ENCODE assay signal across 8 cellular contexts in the genomic region with DNA sequence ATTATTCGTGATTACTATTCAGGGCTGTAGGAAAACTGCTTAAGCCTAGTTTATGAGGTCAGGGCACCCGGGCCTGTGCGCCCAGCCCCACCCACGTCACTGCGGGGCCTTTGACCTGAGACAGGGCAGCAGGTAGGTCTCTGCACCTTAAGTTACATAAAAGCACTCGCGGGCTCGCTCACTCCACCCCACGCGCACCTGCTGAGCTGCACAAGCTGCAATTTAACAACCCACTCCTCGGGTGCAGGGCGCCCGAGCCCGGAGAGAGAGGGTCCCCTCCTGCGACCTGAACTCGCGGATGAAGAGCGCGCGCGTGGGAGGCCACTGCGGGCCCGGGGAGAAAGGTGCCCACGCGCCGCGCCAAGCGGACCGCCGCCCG. TPM values are rescaled to one million over a fixed set of nuclear protein-coding genes. Genes with fewer than 3 reads are reported as not detected.
DNase-seq lines count a peak whose midpoint lies in the region; ATAC-seq and TF ChIP-seq lines count a peak whose summit lies in the region.

No MANE protein-coding gene starts in this region.

- TF ChIP-seq CTCF in astrocyte of the cerebellum (IDR thresholded peaks at IDR 0.05; ENCODE audit: low read depth, low read length, missing control alignments) = no peak
- no peak for TF ChIP-seq CTCF in lower lobe of right lung (IDR thresholded peaks at IDR 0.05)
- no peak for TF ChIP-seq CTCF in tibial nerve (IDR thresholded peaks at IDR 0.05)

- no peaks in the 10 kb centered on the region for H3K9me3 Mint-ChIP-seq in T-helper 1 cell treated with Interleukin-12 subunit alpha and Interleukin-12 subunit beta and Interleukin-4 antibody, amounts not matched to agents 30 μg/mL and 1 μg/mL, for 36 hours

- H3K4me1 ChIP-seq in lower lobe of right lung (peaks cover 16% of the 10 kb centered on the region), tibial nerve (peaks cover 0 to 19% (median 15%) of the 10 kb centered on the region in 4 donors)

- H3K27me3 Mint-ChIP-seq in T-helper 1 cell treated with Interleukin-12 subunit alpha and Interleukin-12 subunit beta and Interleukin-4 antibody, amounts not matched to agents 30 μg/mL and 1 μg/mL, for 36 hours (ENCODE audit: low read depth) = peaks cover 16% of the 10 kb centered on the region

- peak overlapping the region; percentile 77 for H3K27ac Mint-ChIP-seq in T-helper 1 cell treated with Interleukin-12 subunit alpha and Interleukin-12 subunit beta and Interleukin-4 antibody, amounts not matched to agents 30 μg/mL and 1 μg/mL, for 36 hours

- intact Hi-C loops in lower lobe of right lung (cut with DNase I) = no loop called here

- H3K36me3 ChIP-seq in lower lobe of right lung (peaks cover 35% of the 10 kb centered on the region), tibial nerve (peaks cover 0 to 38% (median 14%) of the 10 kb centered on the region in 3 donors)

- H3K9me3 ChIP-seq in lower lobe of right lung (no peaks in the 10 kb centered on the region), tibial nerve (no peaks in the 10 kb centered on the region)

- TF ChIP-seq EP300 in tibial nerve (IDR thresholded peaks at IDR 0.05) = no peak

- peak; percentile 7 for ATAC-seq in HG03442 (IDR thresholded peaks at IDR 0.05; ENCODE audit: unreplicated experiment)
- peak; percentile 1 to 20 for ATAC-seq in lower lobe of right lung

- WGBS in tibial nerve, 2 donors = 0 to 2% methylated on average over 6 to 23 of the region's 31 CpGs

- H3K27me3 ChIP-seq in lower lobe of right lung (ENCODE audit: low read depth) = peaks cover 14% of the 10 kb centered on the region
- H3K27me3 ChIP-seq in tibial nerve = peaks cover 0 to 22% of the 10 kb centered on the region in 2 donors

- H3K4me1 Mint-ChIP-seq in T-helper 1 cell treated with Interleukin-12 subunit alpha and Interleukin-12 subunit beta and Interleukin-4 antibody, amounts not matched to agents 30 μg/mL and 1 μg/mL, for 36 hours (ENCODE audit: low read depth) = peaks cover 18% of the 10 kb centered on the region

- DNase-seq in T-helper 1 cell (no peak), astrocyte of the cerebellum (ENCODE audit: low read depth) (no peak), lower lobe of right lung (no peak), tibial nerve (ENCODE audit: low spot score in 2 of 2) (no peak), AML-193 (lab: John Stamatoyannopoulos, UW) (no peak), medulla oblongata (ENCODE audit: extremely low spot score) (no peak)

- in situ Hi-C loops in astrocyte of the cerebellum (cut with HindIII; ENCODE audit: low sequenced_read_pairs) = no loop called here

- H3K27ac ChIP-seq in lower lobe of right lung (peak overlapping the region; percentile 71), tibial nerve (peak overlapping the region in 2 of 4 donors; percentile 55 to 56)

- TF ChIP-seq POLR2A in tibial nerve (IDR thresholded peaks at IDR 0.05) = no peak

- peaks cover 10% of the 10 kb centered on the region for H3K36me3 Mint-ChIP-seq in T-helper 1 cell treated with Interleukin-12 subunit alpha and Interleukin-12 subunit beta and Interleukin-4 antibody, amounts not matched to agents 30 μg/mL and 1 μg/mL, for 36 hours (ENCODE audit: low read depth)

- peak overlapping the region; percentile 72 for H3K4me3 ChIP-seq in astrocyte of the cerebellum (ENCODE audit: low read depth, low read length)
- H3K4me3 ChIP-seq in lower lobe of right lung = peak overlapping the region; percentile 80
- peak overlapping the region; percentile 65 to 75 (median 70) for H3K4me3 ChIP-seq in tibial nerve

- H3K4me3 Mint-ChIP-seq in T-helper 1 cell treated with Interleukin-12 subunit alpha and Interleukin-12 subunit beta and Interleukin-4 antibody, amounts not matched to agents 30 μg/mL and 1 μg/mL, for 36 hours = peak overlapping the region; percentile 90

RNA-seq across cellular contexts. Expression of a gene that starts 0.5 kb away (rescaled TPM):
- total RNA-seq in lower lobe of right lung = 49.0 TPM
- 10 to 100 TPM; 49.0 to 53.2 (median 51.4) TPM for total RNA-seq in tibial nerve

RNA-seq across cellular contexts. Expression of a gene that starts 8.7 kb away (rescaled TPM):
- total RNA-seq in lower lobe of right lung (not detected), tibial nerve (not detected)

RNA-seq across cellular contexts. Expression of a gene that starts 25.6 kb away (rescaled TPM):
- 16.6 TPM for total RNA-seq in lower lobe of right lung
- 10 to 100 TPM; 10.3 to 12.7 (median 11.3) TPM for total RNA-seq in tibial nerve

RNA-seq across cellular contexts. Expression of a gene that starts 29.4 kb away (rescaled TPM):
- 14.0 TPM for total RNA-seq in lower lobe of right lung
- total RNA-seq in tibial nerve = 100 to 1,000 TPM in 1 of 4 donors, 10 to 100 TPM in 3; 22.3 to 128 (median 42.3) TPM

RNA-seq across cellular contexts. Expression of a gene that starts 35.9 kb away (rescaled TPM):
- total RNA-seq in lower lobe of right lung (317 TPM), tibial nerve (100 to 1,000 TPM; 142 to 235 (median 159) TPM)
